In the genomic region with DNA sequence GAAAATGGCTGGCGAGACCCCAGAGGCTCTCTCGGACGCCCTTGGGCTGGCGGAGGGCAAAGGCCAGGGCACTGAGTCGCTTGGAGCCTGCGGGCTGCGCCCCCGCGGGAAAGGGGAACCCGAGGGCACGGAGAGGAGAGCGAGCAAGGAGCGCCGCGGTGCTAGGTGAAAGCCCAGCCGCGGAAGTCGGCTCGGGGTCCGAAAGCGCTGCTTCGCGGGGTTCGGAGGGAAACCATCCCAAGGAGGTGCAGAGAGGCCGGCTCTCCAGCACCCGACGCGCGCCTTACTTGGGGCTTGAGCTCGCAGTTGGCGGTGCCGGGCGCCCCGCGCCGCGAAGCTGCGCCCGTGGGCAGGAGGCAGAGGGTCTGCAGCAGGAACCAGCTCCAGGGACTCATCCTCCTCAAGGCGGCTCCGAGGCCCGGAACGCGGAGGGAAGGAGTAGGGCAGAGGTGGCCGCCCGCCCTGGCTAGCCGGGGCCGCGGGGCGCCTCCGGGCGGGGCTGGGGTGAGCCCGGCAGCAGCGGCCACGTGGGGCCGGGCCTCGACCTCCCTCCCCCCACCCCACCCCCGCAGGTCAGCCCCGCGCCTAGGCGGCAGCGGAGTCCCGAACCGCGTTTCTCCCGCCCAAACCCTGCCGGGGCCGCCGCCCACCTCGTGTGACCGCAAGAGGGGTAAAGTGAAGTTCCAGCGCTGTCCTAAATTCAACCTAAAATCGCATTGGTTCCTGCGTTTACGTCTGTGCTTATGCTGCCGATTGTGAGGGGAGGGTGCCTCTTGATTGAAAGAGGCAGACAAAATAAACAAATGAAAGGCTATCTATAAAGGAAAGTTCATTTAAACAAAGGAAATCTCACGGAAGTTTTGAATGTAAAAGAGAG, we compare ENCODE assay signal across 8 cellular contexts. TPM values are rescaled to one million over a fixed set of nuclear protein-coding genes. Genes with fewer than 3 reads are reported as not detected.
DNase-seq lines count a peak whose midpoint lies in the region; ATAC-seq and TF ChIP-seq lines count a peak whose summit lies in the region.

A gene with protein sequence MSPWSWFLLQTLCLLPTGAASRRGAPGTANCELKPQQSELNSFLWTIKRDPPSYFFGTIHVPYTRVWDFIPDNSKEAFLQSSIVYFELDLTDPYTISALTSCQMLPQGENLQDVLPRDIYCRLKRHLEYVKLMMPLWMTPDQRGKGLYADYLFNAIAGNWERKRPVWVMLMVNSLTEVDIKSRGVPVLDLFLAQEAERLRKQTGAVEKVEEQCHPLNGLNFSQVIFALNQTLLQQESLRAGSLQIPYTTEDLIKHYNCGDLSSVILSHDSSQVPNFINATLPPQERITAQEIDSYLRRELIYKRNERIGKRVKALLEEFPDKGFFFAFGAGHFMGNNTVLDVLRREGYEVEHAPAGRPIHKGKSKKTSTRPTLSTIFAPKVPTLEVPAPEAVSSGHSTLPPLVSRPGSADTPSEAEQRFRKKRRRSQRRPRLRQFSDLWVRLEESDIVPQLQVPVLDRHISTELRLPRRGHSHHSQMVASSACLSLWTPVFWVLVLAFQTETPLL (minus strand): TSS at position 440 of the 877 bp plus-strand sequence. CDS start 45 bp downstream, at position 395.

- ATAC-seq in right cardiac atrium (peak; percentile 42 to 71), GM19351 (IDR thresholded peaks at IDR 0.05; ENCODE audit: unreplicated experiment) (no peak), GM21423 (IDR thresholded peaks at IDR 0.05; ENCODE audit: unreplicated experiment) (no peak)

- peak within 1 kb of the TSS; percentile 96 for H3K27ac Mint-ChIP-seq in activated naive CD4-positive, alpha-beta T cell treated with anti-CD3 and anti-CD28 coated beads, Interleukin-2, amount 10 ng/mL, durations not matched to agents 7 days and 5 days

- under 1% methylated on average over 77 of the region's 77 CpGs for WGBS in right cardiac atrium

- peak; percentile 38 for DNase-seq in GM10266 (ENCODE audit: extremely low spot score)
- peak; percentile 78 for DNase-seq in activated naive CD4-positive, alpha-beta T cell treated with anti-CD3 and anti-CD28 coated beads, Interleukin-2, amount 10 ng/mL, durations not matched to agents 7 days and 5 days
- DNase-seq in right cardiac atrium = peak in 1 of 3 donors; percentile 68
- no peak for DNase-seq in MV-4-11 (lab: John Stamatoyannopoulos, UW)

- H3K9me2 ChIP-seq in OCI-LY1 (ENCODE audit: low read depth, low read length) = no peaks in the 10 kb centered on the region

- H3K9ac ChIP-seq in OCI-LY1 (ENCODE audit: low read length) (peak within 1 kb of the TSS; percentile 59), skeletal muscle satellite cell (ENCODE audit: low read depth, low read length) (peak within 1 kb of the TSS; percentile 56)

- no peak for TF ChIP-seq CTCF in GM10266 (IDR thresholded peaks at IDR 0.05; ENCODE audit: control insufficient read depth, insufficient read depth, low read depth, missing control alignments)
- no peak for TF ChIP-seq CTCF in OCI-LY1 (IDR thresholded peaks at IDR 0.05; ENCODE audit: low read length)

- peak within 1 kb of the TSS; percentile 95 for H3K4me3 Mint-ChIP-seq in activated naive CD4-positive, alpha-beta T cell treated with anti-CD3 and anti-CD28 coated beads, Interleukin-2, amount 10 ng/mL, durations not matched to agents 7 days and 5 days

- CTCF ChIA-PET in activated naive CD4-positive, alpha-beta T cell treated with anti-CD3 and anti-CD28 coated beads, Interleukin-2, amount 10 ng/mL, durations not matched to agents 7 days and 5 days (lab: Charles Lee) = interaction anchor here (1.0 to 10.8 kb wide), 16 partner anchors 9 to 386 kb away, joined by 3 to 134 read pairs (median 5); a partner anchor contains a TSS

- no peak within 1 kb of the TSS for H3K27ac ChIP-seq in OCI-LY1 (ENCODE audit: low read depth, low read length, poor library complexity, severe bottlenecking)
- H3K27ac ChIP-seq in right cardiac atrium (ENCODE audit: low read length) = no peak within 1 kb of the TSS

- H3K27me3 Mint-ChIP-seq in activated naive CD4-positive, alpha-beta T cell treated with anti-CD3 and anti-CD28 coated beads, Interleukin-2, amount 10 ng/mL, durations not matched to agents 7 days and 5 days = no peaks in the 10 kb centered on the region

- H3K4me1 Mint-ChIP-seq in activated naive CD4-positive, alpha-beta T cell treated with anti-CD3 and anti-CD28 coated beads, Interleukin-2, amount 10 ng/mL, durations not matched to agents 7 days and 5 days = peaks cover 61% of the 10 kb centered on the region

- H3K4me3 ChIP-seq in OCI-LY1 (ENCODE audit: low read depth, low read length, poor library complexity, severe bottlenecking) = peak within 1 kb of the TSS; percentile 61
- peak within 1 kb of the TSS; percentile 54 for H3K4me3 ChIP-seq in right cardiac atrium (ENCODE audit: low read length)
- H3K4me3 ChIP-seq in skeletal muscle satellite cell (ENCODE audit: low read length) = peak within 1 kb of the TSS; percentile 71

- H3F3A ChIP-seq in OCI-LY1 (ENCODE audit: insufficient read depth, low read length) = no peaks in the 10 kb centered on the region

- no peaks in the 10 kb centered on the region for H4K20me1 ChIP-seq in OCI-LY1 (ENCODE audit: insufficient read depth, low read length)

- peak within 1 kb of the TSS; percentile 69; the same call in 1 of the 2 replicates for H2AFZ ChIP-seq in OCI-LY1 (ENCODE audit: low read length)

- H3K36me3 ChIP-seq in OCI-LY1 (ENCODE audit: insufficient read depth, low read length) = no peaks in the 10 kb centered on the region
- no peaks in the 10 kb centered on the region for H3K36me3 ChIP-seq in skeletal muscle satellite cell (ENCODE audit: insufficient read depth, low read length)

- H3K36me3 Mint-ChIP-seq in activated naive CD4-positive, alpha-beta T cell treated with anti-CD3 and anti-CD28 coated beads, Interleukin-2, amount 10 ng/mL, durations not matched to agents 7 days and 5 days = peaks cover 29% of the 10 kb centered on the region

- H3K79me2 ChIP-seq in OCI-LY1 (ENCODE audit: insufficient read depth, low read length) = no peaks in the 10 kb centered on the region

- H3K9me3 ChIP-seq in OCI-LY1 (ENCODE audit: low read length) = no peaks in the 10 kb centered on the region
- no peaks in the 10 kb centered on the region for H3K9me3 ChIP-seq in right cardiac atrium (ENCODE audit: control insufficient read depth, low read length)
- H3K9me3 ChIP-seq in skeletal muscle satellite cell (replicated peaks; ENCODE audit: low read length) = no peaks in the 10 kb centered on the region

- H3K4me1 ChIP-seq in OCI-LY1 (ENCODE audit: insufficient read depth, low read length, severe bottlenecking) (peaks cover 24% of the 10 kb centered on the region), right cardiac atrium (ENCODE audit: control insufficient read depth, insufficient read depth, low read length) (peaks cover 5% of the 10 kb centered on the region), skeletal muscle satellite cell (ENCODE audit: control insufficient read depth, insufficient read depth, low read length) (peaks cover 10% of the 10 kb centered on the region)

- H3K27me3 ChIP-seq in OCI-LY1 (ENCODE audit: insufficient read depth, low read length) (peaks cover 8% of the 10 kb centered on the region; the same call in 1 of the 2 replicates), right cardiac atrium (ENCODE audit: control insufficient read depth, insufficient read depth) (no peaks in the 10 kb centered on the region), skeletal muscle satellite cell (ENCODE audit: control insufficient read depth, insufficient read depth, low read length) (peaks cover 28% of the 10 kb centered on the region)

- peak within 1 kb of the TSS; percentile 85 for H3K4me2 ChIP-seq in OCI-LY1 (ENCODE audit: low read length)
- H3K4me2 ChIP-seq in skeletal muscle satellite cell (ENCODE audit: low read length) = peak within 1 kb of the TSS; percentile 85

- intact Hi-C loops in right cardiac atrium (cut with DNase I) = loop anchor here (5.0 to 10.0 kb wide), 2 partner anchors 384 to 386 kb away; no protein-coding TSS in a partner anchor

- no peaks in the 10 kb centered on the region for H3K9me3 Mint-ChIP-seq in activated naive CD4-positive, alpha-beta T cell treated with anti-CD3 and anti-CD28 coated beads, Interleukin-2, amount 10 ng/mL, durations not matched to agents 7 days and 5 days

RNA-seq across cellular contexts. Expression of the gene that starts here (rescaled TPM):
- total RNA-seq in right cardiac atrium = 1 to 10 TPM in 1 of 4 donors, under 1 TPM in 3; 0.29 to 1.3 (median 0.71) TPM
- polyA plus RNA-seq in right cardiac atrium = 0.50 TPM
- total RNA-seq in skeletal muscle satellite cell (2012; rRNA removed) = 18.8 and 22.9 TPM in 2 replicates

Comparison
In these comparisons a context has a peak if more than half of its experiments do, and no peak if none do; other contexts are left out.
1. ATAC-seq: peak in right cardiac atrium (2 of 2); none in GM19351 (single experiment) and GM21423 (single experiment).
2. Peak in every context shown above with its lines, with median percentiles within 50 percentile points of each other: H3K4me3 ChIP-seq.